18 cellular contexts compared by ENCODE assay signal in genomic region chr2:172275239-172275638, GRCh38.
DNase-seq lines count a peak whose midpoint lies in the region; ATAC-seq, FAIRE-seq and TF ChIP-seq lines count a peak whose summit lies in the region.
"Had no signal": no experiment of that assay in that cellular context is flagged by ENCODE, and none has a peak within 500 bp of the region (broad histone marks: within the 10 kb centered on the region; RNA-seq: fewer than 3 reads in every experiment).

No MANE protein-coding gene starts in this region.

- H3K4me1 Mint-ChIP-seq in type B pancreatic cell (ENCODE audit: unreplicated experiment) = no peaks in the 10 kb centered on the region
- H3K4me1 Mint-ChIP-seq: IgD-negative memory B cell had no signal

- peaks cover 4% of the 10 kb centered on the region for H3K36me3 Mint-ChIP-seq in type B pancreatic cell
- H3K36me3 Mint-ChIP-seq: IgD-negative memory B cell had no signal

- H3K4me1 ChIP-seq in GM23248 (ENCODE audit: insufficient read depth) (peaks cover 8% of the 10 kb centered on the region; the same call in 1 of the 2 replicates), Karpas-422 (ENCODE audit: low read length) (peaks cover 58% of the 10 kb centered on the region), H1 (replicated peaks in 1 of 4; ENCODE audit: control insufficient read depth in 3 of 4, insufficient read depth in 4 of 4, low read length in 3 of 4) (peaks cover 3 to 10% (median 5%) of the 10 kb centered on the region in 4 experiments; a peak in 6 of 7 replicates), osteoblast (ENCODE audit: insufficient read depth, low read length) (peaks cover 14% of the 10 kb centered on the region)

- no peak overlapping the region for H4K5ac ChIP-seq in H1 (ENCODE audit: insufficient read length, low read depth, low read length)

- no peak for TF ChIP-seq POLR2A in H1 (IDR thresholded peaks at IDR 0.05; ENCODE audit: control extremely low read depth in 1 of 2, low read depth in 2 of 2, low read length in 2 of 2)

- no peaks in the 10 kb centered on the region for H3K27me3 Mint-ChIP-seq in type B pancreatic cell
- H3K27me3 Mint-ChIP-seq: CD4-positive, alpha-beta T cell had no signal

- no peak for TF ChIP-seq EP300 in H1 (IDR thresholded peaks at IDR 0.05; ENCODE audit: borderline replicate concordance in 1 of 2, low read depth in 2 of 2, low read length in 2 of 2)

- ATAC-seq in HG02884 (IDR thresholded peaks at IDR 0.05; ENCODE audit: unreplicated experiment) = no peak

- H2AK5ac ChIP-seq in H1 (ENCODE audit: low read depth, low read length) = no peak overlapping the region

- POLR2A ChIA-PET in H1 (lab: Charles Lee; ENCODE audit: partially characterized antibody) = no interaction called here

- no peak for TF ChIP-seq CTCF in H1 (IDR thresholded peaks at IDR 0.05; ENCODE audit: control extremely low read depth in 1 of 3, insufficient read depth in 1 of 3, low read depth in 1 of 3, low read length in 3 of 3)
- no peak for TF ChIP-seq CTCF in osteoblast (IDR thresholded peaks at IDR 0.05; ENCODE audit: extremely low read depth, low read depth, low read length)
- no peak for TF ChIP-seq CTCF in type B pancreatic cell (conservative IDR thresholded peaks at IDR 0.05)

- H3K27ac ChIP-seq in GM23248 (no peak overlapping the region), Karpas-422 (ENCODE audit: low read length) (no peak overlapping the region), H1 (ENCODE audit: low read depth, low read length) (no peak overlapping the region), osteoblast (ENCODE audit: low read depth, low read length) (no peak overlapping the region)

- no peak overlapping the region for H3K4ac ChIP-seq in H1 (replicated peaks; ENCODE audit: insufficient read length, low read depth, low read length)

- H3K9ac ChIP-seq in GM23248 (no peak overlapping the region), Karpas-422 (ENCODE audit: low read length) (peak overlapping the region; percentile 14; the same call in 1 of the 2 replicates), H1 (replicated peaks in 1 of 4; ENCODE audit: extremely low read depth in 1 of 4, low read depth in 3 of 4, low read length in 3 of 4) (no peak overlapping the region)

- no peak overlapping the region for H2BK120ac ChIP-seq in H1 (replicated peaks; ENCODE audit: low read depth, low read length)

- H4K8ac ChIP-seq in H1 (ENCODE audit: extremely low read depth, insufficient read depth, low read length) = no peak overlapping the region

- H3K14ac ChIP-seq in H1 (ENCODE audit: insufficient read length) = no peak overlapping the region

- H2AFZ ChIP-seq in GM23248 (peak overlapping the region; percentile 67), Karpas-422 (ENCODE audit: low read length) (peak overlapping the region; percentile 14), H1 (ENCODE audit: low read length) (peak overlapping the region; percentile 23; the same call in 1 of the 2 replicates), osteoblast (ENCODE audit: low read length) (peak overlapping the region; percentile 69)

- no peak overlapping the region for H3K4me3 Mint-ChIP-seq in type B pancreatic cell
- H3K4me3 Mint-ChIP-seq: B cell; CD4-positive, alpha-beta T cell; HFFc6; IgD-negative memory B cell had no signal

- no peak for FAIRE-seq in H1 (lab: Jason Lieb, UNC)
- FAIRE-seq: A204.1, G401.6, GM12891 had no signal

- no peak overlapping the region for H3K56ac ChIP-seq in H1 (replicated peaks; ENCODE audit: insufficient read length, low read depth, low read length)

- H2BK12ac ChIP-seq in H1 (ENCODE audit: low read depth, low read length) = no peak overlapping the region

- H3K9me3 ChIP-seq in GM23248 (ENCODE audit: low read depth) = no peaks in the 10 kb centered on the region
- H3K9me3 ChIP-seq in Karpas-422 (ENCODE audit: low read length) = peaks cover 7% of the 10 kb centered on the region; the same call in 1 of the 2 replicates
- H3K9me3 ChIP-seq in H1 (ENCODE audit: insufficient read depth in 2 of 2, low read depth in 1 of 2, low read length in 1 of 2) = peaks cover 5 to 7% of the 10 kb centered on the region in 2 experiments; a peak in 3 of 4 replicates
- H3K9me3 ChIP-seq in osteoblast (ENCODE audit: low read depth, low read length) = no peaks in the 10 kb centered on the region

- no peaks in the 10 kb centered on the region for H3K79me2 ChIP-seq in GM23248 (ENCODE audit: insufficient read depth)
- H3K79me2 ChIP-seq in Karpas-422 (ENCODE audit: low read length) = no peaks in the 10 kb centered on the region
- H3K79me2 ChIP-seq in H1 (ENCODE audit: control insufficient read depth in 1 of 2, insufficient read depth in 2 of 2, low read length in 2 of 2) = no peaks in the 10 kb centered on the region
- no peaks in the 10 kb centered on the region for H3K79me2 ChIP-seq in osteoblast (ENCODE audit: insufficient read depth, low read length)

- no peaks in the 10 kb centered on the region for H4K20me1 ChIP-seq in GM23248 (ENCODE audit: insufficient read depth)
- no peaks in the 10 kb centered on the region for H4K20me1 ChIP-seq in Karpas-422 (ENCODE audit: insufficient read depth, low read depth, low read length)
- no peaks in the 10 kb centered on the region for H4K20me1 ChIP-seq in H1 (replicated peaks in 1 of 2; ENCODE audit: control insufficient read depth in 1 of 2, insufficient read depth in 2 of 2, low read length in 2 of 2)
- no peaks in the 10 kb centered on the region for H4K20me1 ChIP-seq in osteoblast (ENCODE audit: insufficient read depth, low read length)

- H3K23me2 ChIP-seq in H1 (ENCODE audit: low read depth, low read length) = no peaks in the 10 kb centered on the region

- no peak overlapping the region for H4K91ac ChIP-seq in H1 (replicated peaks; ENCODE audit: insufficient read length, low read length)

- H3K9me2 ChIP-seq in GM23248 (ENCODE audit: insufficient read depth) (no peaks in the 10 kb centered on the region), Karpas-422 (replicated peaks; ENCODE audit: insufficient read depth, low read length) (no peaks in the 10 kb centered on the region)

- no peak overlapping the region for H2BK15ac ChIP-seq in H1 (ENCODE audit: low read length)

- H3K27me3 ChIP-seq in GM23248 (replicated peaks; ENCODE audit: insufficient read depth) (no peaks in the 10 kb centered on the region), Karpas-422 (ENCODE audit: low read length) (no peaks in the 10 kb centered on the region), H1 (replicated peaks in 1 of 4; ENCODE audit: control insufficient read depth in 3 of 4, extremely low read depth in 1 of 4, insufficient read depth in 3 of 4, low read length in 3 of 4) (no peaks in the 10 kb centered on the region), osteoblast (ENCODE audit: insufficient read depth, low read length) (no peaks in the 10 kb centered on the region)

- 78 to 81% methylated on average over 5 of the region's 5 CpGs for WGBS in GM23248 (ENCODE audit: low coverage in 1 of 2, low lambda C conversion rate in 2 of 2, missing lambda C conversion rate in 2 of 2), 2 experiments
- WGBS in H1 (ENCODE audit: extremely low coverage in 1 of 2, insufficient coverage in 1 of 2, insufficient read length in 1 of 2, insufficient replicate concordance in 2 of 2, low coverage in 1 of 2, low lambda C conversion rate in 2 of 2, missing lambda C conversion rate in 1 of 2), 2 experiments = 87% methylated on average over 5 of the region's 5 CpGs; no CpG with 5 or more reads in 1 of the 2 experiments

- H3K79me1 ChIP-seq in H1 (ENCODE audit: low read depth, low read length) = no peaks in the 10 kb centered on the region

- in situ Hi-C loops in GM23248 (cut with MboI) = no loop called here

- no peak for DNase-seq in GM23248
- peak; percentile 65 for DNase-seq in Karpas-422
- no peak for DNase-seq in H1 (ENCODE audit: low read depth in 1 of 2, low spot score in 2 of 2)
- DNase-seq in osteoblast (ENCODE audit: insufficient read length, low spot score, missing footprints) = no peak
- DNase-seq in type B pancreatic cell (ENCODE audit: extremely low spot score, unreplicated experiment) = no peak
- DNase-seq in NCI-H2227 (lab: John Stamatoyannopoulos, UW; ENCODE audit: unreplicated experiment) = no peak
- DNase-seq: C1 segment of cervical spinal cord; Calu3; CD4-positive, alpha-beta T cell; DMS 273 treated with DMSO at 0.1 percent for 48 hours; HCEC 1CT; HFFc6 had no signal

- no peak overlapping the region for H3K4me2 ChIP-seq in GM23248 (ENCODE audit: unreplicated experiment)
- peak overlapping the region; percentile 32 for H3K4me2 ChIP-seq in Karpas-422 (ENCODE audit: low read depth, low read length, poor library complexity, severe bottlenecking)
- H3K4me2 ChIP-seq in H1 (ENCODE audit: insufficient read depth in 1 of 2, low read depth in 2 of 2, low read length in 2 of 2) = no peak overlapping the region
- H3K4me2 ChIP-seq in osteoblast (ENCODE audit: insufficient read depth, low read length) = peak overlapping the region; percentile 43

- TF ChIP-seq RAD21 in H1 (IDR thresholded peaks at IDR 0.05 in 1 of 2, conservative IDR thresholded peaks at IDR 0.05 in 1 of 2; ENCODE audit: low read depth in 2 of 2, low read length in 2 of 2) = no peak

- H3K4me3 ChIP-seq in GM23248 (no peak overlapping the region), Karpas-422 (ENCODE audit: low read length) (no peak overlapping the region), H1 (ENCODE audit: extremely low read depth in 1 of 4, insufficient read depth in 2 of 4, low read depth in 3 of 4, low read length in 4 of 4) (no peak overlapping the region), osteoblast (ENCODE audit: insufficient read depth, low read length) (no peak overlapping the region)

- H3K27ac Mint-ChIP-seq in type B pancreatic cell = no peak overlapping the region
- H3K27ac Mint-ChIP-seq: B cell; CD4-positive, alpha-beta T cell; HFFc6; IgD-negative memory B cell had no signal

- H3K18ac ChIP-seq in H1 (ENCODE audit: extremely low read depth, low read length) = no peak overlapping the region

- H3F3A ChIP-seq in GM23248 (ENCODE audit: insufficient read depth) = no peaks in the 10 kb centered on the region

- no peak overlapping the region for H3K23ac ChIP-seq in H1 (ENCODE audit: insufficient read length)

- CTCF ChIA-PET in H1 (lab: Charles Lee; ENCODE audit: partially characterized antibody) = interaction anchor here (1.1 to 1.8 kb wide), 2 partner anchors 9 to 41 kb away, joined by 3 to 6 read pairs; no protein-coding TSS in a partner anchor

- no peak overlapping the region for H2BK20ac ChIP-seq in H1 (ENCODE audit: low read length)

- H3K36me3 ChIP-seq in GM23248 (ENCODE audit: low read depth) (no peaks in the 10 kb centered on the region), Karpas-422 (ENCODE audit: insufficient read depth, low read length) (no peaks in the 10 kb centered on the region; the same call in 1 of the 2 replicates), H1 (ENCODE audit: control insufficient read depth in 2 of 4, insufficient read depth in 4 of 4, low read length in 3 of 4) (no peaks in the 10 kb centered on the region), osteoblast (ENCODE audit: insufficient read depth, low read length) (no peaks in the 10 kb centered on the region)

- peaks cover 6% of the 10 kb centered on the region for H3K9me3 Mint-ChIP-seq in type B pancreatic cell
- H3K9me3 Mint-ChIP-seq: CD4-positive, alpha-beta T cell had no signal

- no peak overlapping the region for H2BK5ac ChIP-seq in H1 (ENCODE audit: low read depth, low read length)

Comparison
In these comparisons a context has a peak if more than half of its experiments do, and no peak if none do; other contexts are left out.
1. H2AFZ ChIP-seq: peak in every context shown above with its lines; median percentile 69 in osteoblast; 67 in GM23248; 23 in H1; 14 in Karpas-422.
2. H3K4me2 ChIP-seq: peak in Karpas-422 (single experiment) and osteoblast (single experiment); none in GM23248 (single experiment) and H1 (0 of 2).